In the genomic region with DNA sequence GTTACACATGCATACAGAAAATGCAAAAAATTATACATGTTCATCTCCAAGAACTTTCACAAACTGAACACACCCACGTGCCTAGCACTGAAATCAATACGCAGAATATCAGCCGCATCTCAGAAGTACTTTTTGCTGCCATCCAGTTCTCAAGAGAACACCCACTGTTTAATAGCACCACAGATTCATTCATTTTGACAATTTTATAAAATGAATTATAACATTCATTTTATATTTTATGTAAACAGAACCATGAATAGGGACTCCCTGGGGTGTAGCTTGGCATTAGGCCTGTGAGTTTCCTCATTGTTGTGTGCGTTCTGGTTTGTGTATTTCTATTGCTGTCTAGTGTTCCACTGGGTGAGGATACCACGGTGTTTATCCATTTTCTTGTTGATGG, we compare ENCODE assay signal across 17 cellular contexts.
DNase-seq lines count a peak whose midpoint lies in the region; ATAC-seq and TF ChIP-seq lines count a peak whose summit lies in the region.
"Had no signal": no experiment of that assay in that cellular context is flagged by ENCODE, and none has a peak within 500 bp of the region (broad histone marks: within the 10 kb centered on the region; RNA-seq: fewer than 3 reads in every experiment).

No MANE protein-coding gene starts in this region.

- no peaks in the 10 kb centered on the region for H3K36me3 ChIP-seq in upper lobe of right lung
- H3K36me3 ChIP-seq: Peyer's patch had no signal

- ATAC-seq in GM21717 (IDR thresholded peaks at IDR 0.05; ENCODE audit: unreplicated experiment) (no peak), GM21447 (IDR thresholded peaks at IDR 0.05; ENCODE audit: unreplicated experiment) (no peak), upper lobe of right lung (no peak)

- intact Hi-C loops in upper lobe of right lung (cut with DNase I), result no loop called here

- no peaks in the 10 kb centered on the region for H3K4me1 ChIP-seq in upper lobe of right lung
- H3K4me1 ChIP-seq: Peyer's patch had no signal

- no peak for TF ChIP-seq CTCF in upper lobe of right lung (IDR thresholded peaks at IDR 0.05)

- no peak overlapping the region for H3K4me3 ChIP-seq in upper lobe of right lung
- H3K4me3 ChIP-seq: Peyer's patch had no signal

- H3K9me3 ChIP-seq in upper lobe of right lung, result no peaks in the 10 kb centered on the region
- H3K9me3 ChIP-seq: Peyer's patch had no signal

- no peak overlapping the region for H3K27ac ChIP-seq in upper lobe of right lung
- H3K27ac ChIP-seq: 22Rv1, Peyer's patch had no signal

- peak; percentile 9 for DNase-seq in NCI-H1436 (lab: John Stamatoyannopoulos, UW)
- no peak for DNase-seq in NCI-H1436 treated with DMSO at 0.1 percent for 48 hours (lab: John Stamatoyannopoulos, UW)
- peak; percentile 9 for DNase-seq in COR-L47 (lab: John Stamatoyannopoulos, UW)
- DNase-seq in NCI-H1417 treated with DMSO at 0.1 percent for 48 hours (lab: John Stamatoyannopoulos, UW), result peak; percentile 1
- peak; percentile 14 for DNase-seq in NCI-H69 (lab: John Stamatoyannopoulos, UW)
- DNase-seq in upper lobe of right lung, result no peak
- DNase-seq: H9; NCI-H146; NCI-H2171 treated with DMSO at 0.1 percent for 48 hours; NCI-H510A treated with DMSO at 0.1 percent for 48 hours; NK-92 treated with Interleukin-12 subunit alpha and Interleukin-12 subunit beta, amount 100 ng/mL, for 24 hours; Peyer's patch; SW 1271; T-helper 2 cell had no signal

- H3K27me3 ChIP-seq in upper lobe of right lung, result no peaks in the 10 kb centered on the region
- H3K27me3 ChIP-seq: Peyer's patch had no signal

Comparison
In these comparisons a context has a peak if more than half of its experiments do, and no peak if none do; other contexts are left out.
1. DNase-seq: peak in NCI-H1436 (single experiment), COR-L47 (single experiment), NCI-H1417 treated with DMSO at 0.1 percent for 48 hours (single experiment) and NCI-H69 (single experiment); none in NCI-H1436 treated with DMSO at 0.1 percent for 48 hours (single experiment) and upper lobe of right lung (single experiment).